Comparison of ENCODE assay signal across 11 cellular contexts in genomic region chr2:88838165-88838635, GRCh38.
A peak's percentile ranks its signal among the peaks of the same experiment; 100 is the strongest.
DNase-seq lines count a peak whose midpoint lies in the region; ATAC-seq and TF ChIP-seq lines count a peak whose summit lies in the region.
"Had no signal": no experiment of that assay in that cellular context is flagged by ENCODE, and none has a peak within 500 bp of the region (broad histone marks: within the 10 kb centered on the region; RNA-seq: fewer than 3 reads in every experiment).

No MANE protein-coding gene starts in this region.

- H3K27me3 ChIP-seq in hepatocyte: no peaks in the 10 kb centered on the region

- H3K79me2 ChIP-seq in hepatocyte: no peaks in the 10 kb centered on the region

- H3K27ac Mint-ChIP-seq in activated CD8-positive, alpha-beta T cell treated with anti-CD3 and anti-CD28 coated beads for 36 hours: no peak overlapping the region
- H3K27ac Mint-ChIP-seq in activated CD8-positive, alpha-beta T cell treated with anti-CD3 and anti-CD28 coated beads, Interleukin-2, amount 10 ng/mL, durations not matched to agents 7 days and 5 days: no peak overlapping the region
- peak overlapping the region; percentile 38 for H3K27ac Mint-ChIP-seq in stimulated activated naive CD8-positive, alpha-beta T cell treated with anti-CD3 and anti-CD28 coated beads, Interleukin-15, Interleukin-2, amounts not matched to agents 100 ng/mL and 50 ng/mL, for 24 hours
- no peak overlapping the region for H3K27ac Mint-ChIP-seq in osteocyte (ENCODE audit: unreplicated experiment)
- H3K27ac Mint-ChIP-seq: natural killer cell had no signal

- H3K4me1 ChIP-seq in hepatocyte (ENCODE audit: insufficient read depth): no peaks in the 10 kb centered on the region
- H3K4me1 ChIP-seq: A549 had no signal

- H3K4me3 ChIP-seq in hepatocyte: no peak overlapping the region
- H3K4me3 ChIP-seq: A549 had no signal

- no peak overlapping the region for H2AFZ ChIP-seq in hepatocyte

- peaks cover 1% of the 10 kb centered on the region for H3K27me3 Mint-ChIP-seq in activated CD8-positive, alpha-beta T cell treated with anti-CD3 and anti-CD28 coated beads for 36 hours
- H3K27me3 Mint-ChIP-seq in activated CD8-positive, alpha-beta T cell treated with anti-CD3 and anti-CD28 coated beads, Interleukin-2, amount 10 ng/mL, durations not matched to agents 7 days and 5 days (ENCODE audit: low read depth): peaks cover 17% of the 10 kb centered on the region
- H3K27me3 Mint-ChIP-seq in stimulated activated naive CD8-positive, alpha-beta T cell treated with anti-CD3 and anti-CD28 coated beads, Interleukin-15, Interleukin-2, amounts not matched to agents 100 ng/mL and 50 ng/mL, for 24 hours: no peaks in the 10 kb centered on the region
- no peaks in the 10 kb centered on the region for H3K27me3 Mint-ChIP-seq in osteocyte (ENCODE audit: unreplicated experiment)

- no peaks in the 10 kb centered on the region for H4K20me1 ChIP-seq in hepatocyte (ENCODE audit: insufficient read depth, poor library complexity, severe bottlenecking)

- H3K9me2 ChIP-seq in hepatocyte (replicated peaks; ENCODE audit: insufficient read depth): no peaks in the 10 kb centered on the region

- H3K4me2 ChIP-seq in hepatocyte: no peak overlapping the region
- H3K4me2 ChIP-seq: A549 had no signal

- 48% methylated on average over 4 of the region's 4 CpGs for WGBS in hepatocyte (ENCODE audit: low lambda C conversion rate, missing lambda C conversion rate)

- H3K4me3 Mint-ChIP-seq in activated CD8-positive, alpha-beta T cell treated with anti-CD3 and anti-CD28 coated beads for 36 hours: no peak overlapping the region
- H3K4me3 Mint-ChIP-seq in activated CD8-positive, alpha-beta T cell treated with anti-CD3 and anti-CD28 coated beads, Interleukin-2, amount 10 ng/mL, durations not matched to agents 7 days and 5 days: no peak overlapping the region
- H3K4me3 Mint-ChIP-seq in stimulated activated naive CD8-positive, alpha-beta T cell treated with anti-CD3 and anti-CD28 coated beads, Interleukin-15, Interleukin-2, amounts not matched to agents 100 ng/mL and 50 ng/mL, for 24 hours: no peak overlapping the region
- no peak overlapping the region for H3K4me3 Mint-ChIP-seq in osteocyte (ENCODE audit: unreplicated experiment)
- H3K4me3 Mint-ChIP-seq: natural killer cell had no signal

- no peaks in the 10 kb centered on the region for H3K36me3 ChIP-seq in hepatocyte (replicated peaks; ENCODE audit: insufficient read depth, low read depth)

- no peak overlapping the region for H3K27ac ChIP-seq in hepatocyte
- H3K27ac ChIP-seq: A549 had no signal

- H3K36me3 Mint-ChIP-seq in activated CD8-positive, alpha-beta T cell treated with anti-CD3 and anti-CD28 coated beads for 36 hours (ENCODE audit: low read depth): no peaks in the 10 kb centered on the region
- no peaks in the 10 kb centered on the region for H3K36me3 Mint-ChIP-seq in activated CD8-positive, alpha-beta T cell treated with anti-CD3 and anti-CD28 coated beads, Interleukin-2, amount 10 ng/mL, durations not matched to agents 7 days and 5 days (ENCODE audit: low read depth)
- no peaks in the 10 kb centered on the region for H3K36me3 Mint-ChIP-seq in stimulated activated naive CD8-positive, alpha-beta T cell treated with anti-CD3 and anti-CD28 coated beads, Interleukin-15, Interleukin-2, amounts not matched to agents 100 ng/mL and 50 ng/mL, for 24 hours (ENCODE audit: low read depth)
- H3K36me3 Mint-ChIP-seq in osteocyte (ENCODE audit: unreplicated experiment): no peaks in the 10 kb centered on the region
- H3K36me3 Mint-ChIP-seq: natural killer cell had no signal

- POLR2A ChIA-PET in activated CD8-positive, alpha-beta T cell treated with anti-CD3 and anti-CD28 coated beads for 36 hours (lab: Charles Lee): no interaction called here
- POLR2A ChIA-PET in activated CD8-positive, alpha-beta T cell treated with anti-CD3 and anti-CD28 coated beads, Interleukin-2, amount 10 ng/mL, durations not matched to agents 7 days and 5 days (lab: Charles Lee): no interaction called here

- peak; percentile 27 for ATAC-seq in activated CD8-positive, alpha-beta T cell treated with anti-CD3 and anti-CD28 coated beads for 36 hours
- ATAC-seq in activated CD8-positive, alpha-beta T cell treated with anti-CD3 and anti-CD28 coated beads, Interleukin-2, amount 10 ng/mL, durations not matched to agents 7 days and 5 days: no peak
- ATAC-seq in HG02588 (IDR thresholded peaks at IDR 0.05; ENCODE audit: unreplicated experiment): peak; percentile 83
- peak; percentile 73 for ATAC-seq in HG03469 (IDR thresholded peaks at IDR 0.05; ENCODE audit: unreplicated experiment)
- ATAC-seq: natural killer cell had no signal

- CTCF ChIA-PET in activated CD8-positive, alpha-beta T cell treated with anti-CD3 and anti-CD28 coated beads for 36 hours (lab: Charles Lee): interaction anchor here (1.6 kb wide), 1 partner anchor 42 kb away, joined by 6 read pairs; no protein-coding TSS in a partner anchor
- CTCF ChIA-PET in activated CD8-positive, alpha-beta T cell treated with anti-CD3 and anti-CD28 coated beads, Interleukin-2, amount 10 ng/mL, durations not matched to agents 7 days and 5 days (lab: Charles Lee): no interaction called here

- peaks cover 4% of the 10 kb centered on the region for H3K4me1 Mint-ChIP-seq in activated CD8-positive, alpha-beta T cell treated with anti-CD3 and anti-CD28 coated beads for 36 hours (ENCODE audit: low read depth)
- H3K4me1 Mint-ChIP-seq in activated CD8-positive, alpha-beta T cell treated with anti-CD3 and anti-CD28 coated beads, Interleukin-2, amount 10 ng/mL, durations not matched to agents 7 days and 5 days (ENCODE audit: low read depth): no peaks in the 10 kb centered on the region
- peaks cover 7% of the 10 kb centered on the region for H3K4me1 Mint-ChIP-seq in stimulated activated naive CD8-positive, alpha-beta T cell treated with anti-CD3 and anti-CD28 coated beads, Interleukin-15, Interleukin-2, amounts not matched to agents 100 ng/mL and 50 ng/mL, for 24 hours (ENCODE audit: low read depth)
- H3K4me1 Mint-ChIP-seq in osteocyte (ENCODE audit: unreplicated experiment): no peaks in the 10 kb centered on the region
- H3K4me1 Mint-ChIP-seq: natural killer cell had no signal

- intact Hi-C loops in activated CD8-positive, alpha-beta T cell treated with anti-CD3 and anti-CD28 coated beads for 36 hours (cut with micrococcal nuclease): no loop called here

- peaks cover 11% of the 10 kb centered on the region for H3K9me3 ChIP-seq in hepatocyte (ENCODE audit: low read depth)
- H3K9me3 ChIP-seq: A549 had no signal

- DNase-seq in activated CD8-positive, alpha-beta T cell treated with anti-CD3 and anti-CD28 coated beads for 36 hours: peak; percentile 45
- DNase-seq in activated CD8-positive, alpha-beta T cell treated with anti-CD3 and anti-CD28 coated beads, Interleukin-2, amount 10 ng/mL, durations not matched to agents 7 days and 5 days: no peak
- DNase-seq in NCI-H510A treated with DMSO at 0.1 percent for 48 hours (lab: John Stamatoyannopoulos, UW) (no peak), hepatocyte (ENCODE audit: low spot score) (no peak), osteocyte (ENCODE audit: extremely low spot score, unreplicated experiment) (no peak)
- DNase-seq: natural killer cell, NCI-H2227 treated with DMSO at 0.1 percent for 48 hours had no signal

- H3K9me3 Mint-ChIP-seq in activated CD8-positive, alpha-beta T cell treated with anti-CD3 and anti-CD28 coated beads for 36 hours: no peaks in the 10 kb centered on the region
- no peaks in the 10 kb centered on the region for H3K9me3 Mint-ChIP-seq in activated CD8-positive, alpha-beta T cell treated with anti-CD3 and anti-CD28 coated beads, Interleukin-2, amount 10 ng/mL, durations not matched to agents 7 days and 5 days (ENCODE audit: insufficient read depth)
- H3K9me3 Mint-ChIP-seq in stimulated activated naive CD8-positive, alpha-beta T cell treated with anti-CD3 and anti-CD28 coated beads, Interleukin-15, Interleukin-2, amounts not matched to agents 100 ng/mL and 50 ng/mL, for 24 hours: no peaks in the 10 kb centered on the region
- H3K9me3 Mint-ChIP-seq in osteocyte (ENCODE audit: unreplicated experiment): no peaks in the 10 kb centered on the region
- H3K9me3 Mint-ChIP-seq: natural killer cell had no signal

- no peak for TF ChIP-seq CTCF in activated CD8-positive, alpha-beta T cell treated with anti-CD3 and anti-CD28 coated beads for 36 hours (IDR thresholded peaks at IDR 0.05)
- no peak for TF ChIP-seq CTCF in hepatocyte (IDR thresholded peaks at IDR 0.05; ENCODE audit: poor library complexity)
- TF ChIP-seq CTCF in osteocyte (IDR thresholded peaks at IDR 0.05): no peak
